16 cellular contexts compared by ENCODE assay signal in the genomic region with DNA sequence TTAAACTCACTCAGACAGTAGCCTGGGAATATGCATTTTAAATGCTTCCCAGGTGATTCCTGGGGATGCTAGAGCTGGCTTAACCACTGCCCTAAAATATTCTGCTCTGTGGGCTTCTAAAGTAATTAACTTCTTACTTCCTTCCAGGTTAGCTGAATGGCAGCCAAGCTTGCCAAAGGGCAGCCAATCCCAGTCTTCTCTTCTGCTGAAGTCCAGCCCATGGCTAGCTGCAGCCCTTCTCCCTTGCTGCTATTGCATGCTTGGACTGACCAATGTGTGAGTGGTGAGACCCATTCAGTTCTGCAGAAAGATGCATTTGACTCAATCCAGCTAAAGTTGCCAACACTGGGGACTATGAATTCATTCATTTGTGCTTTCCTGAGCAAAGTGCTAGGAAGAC.
DNase-seq lines count a peak whose midpoint lies in the region; ATAC-seq and TF ChIP-seq lines count a peak whose summit lies in the region.
"Had no signal": no experiment of that assay in that cellular context is flagged by ENCODE, and none has a peak within 500 bp of the region (broad histone marks: within the 10 kb centered on the region; RNA-seq: fewer than 3 reads in every experiment).

No MANE protein-coding gene starts in this region.

- no peak overlapping the region for H3K56ac ChIP-seq in H9 (ENCODE audit: insufficient read length, low read depth, low read length)

- H4K20me1 ChIP-seq in H9 (ENCODE audit: control insufficient read depth, insufficient read depth, insufficient read length) (no peaks in the 10 kb centered on the region), smooth muscle cell (ENCODE audit: low read depth) (no peaks in the 10 kb centered on the region)

- no peak overlapping the region for H3K18ac ChIP-seq in H9 (ENCODE audit: insufficient read length, low read depth, low read length)

- H2BK20ac ChIP-seq in H9 (ENCODE audit: low read depth, low read length, poor library complexity, severe bottlenecking) = no peak overlapping the region

- ATAC-seq in WTC11 = peak; percentile 39
- no peak for ATAC-seq in stimulated activated naive CD8-positive, alpha-beta T cell treated with anti-CD3 and anti-CD28 coated beads, Interleukin-15, amount 100 ng/mL, for 72 hours

- peaks cover 0 to 4% (median 3%) of the 10 kb centered on the region in 3 experiments; a peak in 2 of 7 replicates for H3K36me3 Mint-ChIP-seq in H9 (ENCODE audit: insufficient read depth in 1 of 3, low read depth in 3 of 3)
- no peaks in the 10 kb centered on the region for H3K36me3 Mint-ChIP-seq in WTC11
- H3K36me3 Mint-ChIP-seq in osteocyte (ENCODE audit: unreplicated experiment) = peaks cover 4% of the 10 kb centered on the region

- peak; percentile 47 for DNase-seq in H9
- DNase-seq in WTC11 (ENCODE audit: low spot score) = no peak
- DNase-seq in islet precursor cell = peak; percentile 52
- DNase-seq in osteocyte (ENCODE audit: extremely low spot score, unreplicated experiment) = peak; percentile 53
- no peak for DNase-seq in kidney tubule cell (ENCODE audit: low spot score)
- no peak for DNase-seq in dermis blood vessel endothelial cell
- no peak for DNase-seq in smooth muscle cell (lab: John Stamatoyannopoulos, UW; ENCODE audit: unreplicated experiment)
- no peak for DNase-seq in stimulated activated naive CD8-positive, alpha-beta T cell treated with anti-CD3 and anti-CD28 coated beads, Interleukin-15, amount 100 ng/mL, for 72 hours
- DNase-seq: COR-L47; GF-D8; Karpas-422; NCI-H1105; NCI-H1694; NCI-H526; NK-92 treated with Interleukin-12 subunit alpha and Interleukin-12 subunit beta, amount 100 ng/mL, for 24 hours; SIG-M5 had no signal

- H3K9me3 ChIP-seq in H9 (ENCODE audit: control insufficient read depth, low read depth, low read length) (no peaks in the 10 kb centered on the region), smooth muscle cell (replicated peaks; ENCODE audit: low read depth) (peaks cover 6% of the 10 kb centered on the region)

- no peak for TF ChIP-seq CTCF in H9 (conservative IDR thresholded peaks at IDR 0.05)
- no peak for TF ChIP-seq CTCF in WTC11 (IDR thresholded peaks at IDR 0.05)
- no peak for TF ChIP-seq CTCF in osteocyte (IDR thresholded peaks at IDR 0.05)
- no peak for TF ChIP-seq CTCF in smooth muscle cell (IDR thresholded peaks at IDR 0.05; ENCODE audit: borderline replicate concordance, insufficient read depth, poor library complexity, severe bottlenecking)

- no peak overlapping the region for H2AFZ ChIP-seq in H9 (ENCODE audit: low read length)
- no peak overlapping the region for H2AFZ ChIP-seq in smooth muscle cell (ENCODE audit: low read depth)

- no peak overlapping the region for H3K27ac ChIP-seq in H9 (ENCODE audit: insufficient read length, low read depth, low read length)
- H3K27ac ChIP-seq in smooth muscle cell (ENCODE audit: low read depth) = no peak overlapping the region

- H3K4me1 ChIP-seq in H9 (ENCODE audit: insufficient read depth, low read length) = no peaks in the 10 kb centered on the region
- no peaks in the 10 kb centered on the region for H3K4me1 ChIP-seq in smooth muscle cell (ENCODE audit: low read depth)

- H3K4me3 Mint-ChIP-seq in H9 = no peak overlapping the region
- no peak overlapping the region for H3K4me3 Mint-ChIP-seq in WTC11
- no peak overlapping the region for H3K4me3 Mint-ChIP-seq in osteocyte (ENCODE audit: unreplicated experiment)
- no peak overlapping the region for H3K4me3 Mint-ChIP-seq in stimulated activated naive CD8-positive, alpha-beta T cell treated with anti-CD3 and anti-CD28 coated beads, Interleukin-15, amount 100 ng/mL, for 72 hours

- no peak overlapping the region for H2BK120ac ChIP-seq in H9 (ENCODE audit: low read depth, low read length, poor library complexity, severe bottlenecking)

- H3K27me3 Mint-ChIP-seq in H9 (ENCODE audit: low read depth) = peaks cover 53% of the 10 kb centered on the region
- H3K27me3 Mint-ChIP-seq in WTC11 (ENCODE audit: low read depth) = peaks cover 34% of the 10 kb centered on the region
- no peaks in the 10 kb centered on the region for H3K27me3 Mint-ChIP-seq in osteocyte (ENCODE audit: unreplicated experiment)
- no peaks in the 10 kb centered on the region for H3K27me3 Mint-ChIP-seq in stimulated activated naive CD8-positive, alpha-beta T cell treated with anti-CD3 and anti-CD28 coated beads, Interleukin-15, amount 100 ng/mL, for 72 hours

- H3K23ac ChIP-seq in H9 (ENCODE audit: insufficient read length, low read depth, low read length) = no peak overlapping the region

- H3K79me1 ChIP-seq in H9 (ENCODE audit: insufficient read depth, low read depth, low read length, poor library complexity, severe bottlenecking) = no peaks in the 10 kb centered on the region

- no peak overlapping the region for H3K14ac ChIP-seq in H9 (ENCODE audit: insufficient read depth, low read length)

- POLR2A ChIA-PET in WTC11 (lab: Charles Lee) = no interaction called here

- no peak overlapping the region for H3T11ph ChIP-seq in H9 (ENCODE audit: low read length)

- no peak overlapping the region for H4K8ac ChIP-seq in H9 (replicated peaks; ENCODE audit: insufficient read length, low read depth, low read length)

- no peak overlapping the region for H2BK15ac ChIP-seq in H9 (ENCODE audit: low read depth, low read length)

- H4K5ac ChIP-seq in H9 (ENCODE audit: insufficient read length, low read depth, low read length) = no peak overlapping the region

- H3K9me3 Mint-ChIP-seq in H9 = peaks cover 3 to 4% of the 10 kb centered on the region in 2 experiments; a peak in 2 of 5 replicates
- peaks cover 19% of the 10 kb centered on the region for H3K9me3 Mint-ChIP-seq in WTC11
- H3K9me3 Mint-ChIP-seq in osteocyte (ENCODE audit: unreplicated experiment) = peaks cover 18% of the 10 kb centered on the region
- peaks cover 5 to 6% of the 10 kb centered on the region in 2 donors for H3K9me3 Mint-ChIP-seq in stimulated activated naive CD8-positive, alpha-beta T cell treated with anti-CD3 and anti-CD28 coated beads, Interleukin-15, amount 100 ng/mL, for 72 hours

- H3K27me3 ChIP-seq in H9 (ENCODE audit: insufficient read depth, low read length) (no peaks in the 10 kb centered on the region), smooth muscle cell (ENCODE audit: low read depth) (no peaks in the 10 kb centered on the region)

- CTCF ChIA-PET in WTC11 (lab: Charles Lee) = interaction anchor here (2.6 kb wide), 1 partner anchor 44 kb away, joined by 10 read pairs; no protein-coding TSS in a partner anchor

- H4K91ac ChIP-seq in H9 (ENCODE audit: insufficient read length, low read depth, low read length) = no peak overlapping the region

- H2BK12ac ChIP-seq in H9 (ENCODE audit: insufficient read length, low read depth, low read length) = no peak overlapping the region

- H3F3A ChIP-seq in smooth muscle cell (ENCODE audit: low read depth) = no peaks in the 10 kb centered on the region

- no peak overlapping the region for H3K9ac ChIP-seq in H9 (ENCODE audit: extremely low read depth, insufficient read length, low read length)
- H3K9ac ChIP-seq in smooth muscle cell (ENCODE audit: low read depth) = no peak overlapping the region

- H3K36me3 ChIP-seq in smooth muscle cell (ENCODE audit: low read depth) = no peaks in the 10 kb centered on the region

- no peak overlapping the region for H2BK5ac ChIP-seq in H9 (ENCODE audit: insufficient read length, low read length)

- no peak overlapping the region for H3K4me3 ChIP-seq in smooth muscle cell

- H3K23me2 ChIP-seq in H9 (ENCODE audit: insufficient read length, low read depth, low read length, poor library complexity, severe bottlenecking) = no peaks in the 10 kb centered on the region

- H3K4ac ChIP-seq in H9 (ENCODE audit: low read depth, low read length) = no peak overlapping the region

- H3K4me2 ChIP-seq in H9 (ENCODE audit: insufficient read depth, insufficient read length, low read length) (no peak overlapping the region), smooth muscle cell (no peak overlapping the region)

- no peaks in the 10 kb centered on the region for H3K79me2 ChIP-seq in H9 (ENCODE audit: insufficient read depth, low read length)
- no peaks in the 10 kb centered on the region for H3K79me2 ChIP-seq in smooth muscle cell (ENCODE audit: low read depth)

- H3K4me1 Mint-ChIP-seq in H9 = no peaks in the 10 kb centered on the region
- H3K4me1 Mint-ChIP-seq in WTC11 = peaks cover 3% of the 10 kb centered on the region
- H3K4me1 Mint-ChIP-seq in osteocyte (ENCODE audit: unreplicated experiment) = no peaks in the 10 kb centered on the region
- H3K4me1 Mint-ChIP-seq in stimulated activated naive CD8-positive, alpha-beta T cell treated with anti-CD3 and anti-CD28 coated beads, Interleukin-15, amount 100 ng/mL, for 72 hours = no peaks in the 10 kb centered on the region

- H2AK5ac ChIP-seq in H9 (ENCODE audit: insufficient read length, low read length) = no peak overlapping the region

- H3K27ac Mint-ChIP-seq in H9 (no peak overlapping the region), WTC11 (no peak overlapping the region), osteocyte (ENCODE audit: unreplicated experiment) (no peak overlapping the region)
- H3K27ac Mint-ChIP-seq in stimulated activated naive CD8-positive, alpha-beta T cell treated with anti-CD3 and anti-CD28 coated beads, Interleukin-15, amount 100 ng/mL, for 72 hours = no peak overlapping the region

TF ChIP-seq in WTC11, 78 proteins besides CTCF, POLR2A, EP300 and RAD21:
- TF ChIP-seq RORB (CRISPR knock-in tag; IDR thresholded peaks at IDR 0.05) (no peak), ZNF671 (CRISPR knock-in tag; IDR thresholded peaks at IDR 0.05) (no peak), ATF1 (CRISPR knock-in tag; IDR thresholded peaks at IDR 0.05) (no peak), ESRRA (CRISPR knock-in tag; IDR thresholded peaks at IDR 0.05; ENCODE audit: borderline replicate concordance) (no peak)
- TF ChIP-seq, protein P1, sequence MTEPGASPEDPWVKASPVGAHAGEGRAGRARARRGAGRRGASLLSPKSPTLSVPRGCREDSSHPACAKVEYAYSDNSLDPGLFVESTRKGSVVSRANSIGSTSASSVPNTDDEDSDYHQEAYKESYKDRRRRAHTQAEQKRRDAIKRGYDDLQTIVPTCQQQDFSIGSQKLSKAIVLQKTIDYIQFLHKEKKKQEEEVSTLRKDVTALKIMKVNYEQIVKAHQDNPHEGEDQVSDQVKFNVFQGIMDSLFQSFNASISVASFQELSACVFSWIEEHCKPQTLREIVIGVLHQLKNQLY (CRISPR knock-in tag; IDR thresholded peaks at IDR 0.05) = no peak

Comparison
In these comparisons a context has a peak if more than half of its experiments do, and no peak if none do; other contexts are left out.
1. DNase-seq: peak in H9 (single experiment), islet precursor cell (single experiment) and osteocyte (single experiment); none in WTC11 (single experiment), kidney tubule cell (single experiment), dermis blood vessel endothelial cell (single experiment), smooth muscle cell (single experiment) and stimulated activated naive CD8-positive, alpha-beta T cell treated with anti-CD3 and anti-CD28 coated beads, Interleukin-15, amount 100 ng/mL, for 72 hours (0 of 2).